23 cellular contexts compared by ENCODE assay signal in genomic region chr12:18066666-18067065, GRCh38. TPM values are rescaled to one million over a fixed set of nuclear protein-coding genes. Genes with fewer than 3 reads are reported as not detected.
"Had no signal": no experiment of that assay in that cellular context is flagged by ENCODE, and none has a peak within 500 bp of the region (broad histone marks: within the 10 kb centered on the region; RNA-seq: fewer than 3 reads in every experiment).

No MANE protein-coding gene starts in this region.

- H3K27ac ChIP-seq: heart left ventricle, neutrophil, psoas muscle, right lobe of liver, suprapubic skin, thyroid gland, upper lobe of left lung, uterus had no signal

- H3K4me3 ChIP-seq: heart left ventricle, psoas muscle, right lobe of liver, suprapubic skin, thyroid gland, upper lobe of left lung, uterus had no signal

- H3K27me3 ChIP-seq: heart left ventricle, neutrophil, right lobe of liver, suprapubic skin, thyroid gland, upper lobe of left lung, uterus had no signal

- ATAC-seq: esophagus mucosa; heart left ventricle; left lobe of liver; natural killer cell; psoas muscle; right lobe of liver; stimulated activated effector memory CD8-positive, alpha-beta T cell treated with anti-CD3 and anti-CD28 coated beads, Interleukin-12 subunit alpha, Interleukin-12 subunit beta, amount 100 ng/mL, for 72 hours; stimulated activated naive CD8-positive, alpha-beta T cell treated with anti-CD3 and anti-CD28 coated beads, Interleukin-15, Interleukin-2, amounts not matched to agents 100 U/mL and 50 U/mL, for 24 hours had no signal

- H3K36me3 ChIP-seq: heart left ventricle, neutrophil, right lobe of liver, suprapubic skin, thyroid gland, upper lobe of left lung, uterus had no signal

- H3K9me3 ChIP-seq: neutrophil, right lobe of liver, suprapubic skin, thyroid gland, upper lobe of left lung, uterus had no signal

- DNase-seq: effector memory CD4-positive, alpha-beta T cell; heart left ventricle; hippocampal formation; kidney glomerular epithelial cell; natural killer cell; psoas muscle; retina; right lobe of liver; stimulated activated CD4-positive, alpha-beta T cell treated with anti-CD3 and anti-CD28 coated beads, Interleukin-4, amount 100 ng/mL, for 1 hour; stimulated activated CD8-positive, alpha-beta memory T cell treated with anti-CD3 and anti-CD28 coated beads, Interleukin-4, amount 100 ng/mL, for 48 hours; stimulated activated naive CD8-positive, alpha-beta T cell treated with anti-CD3 and anti-CD28 coated beads, Interleukin-15, Interleukin-2, amounts not matched to agents 100 U/mL and 50 U/mL, for 24 hours; thyroid gland; upper lobe of left lung; uterus had no signal

- H3K4me1 ChIP-seq: heart left ventricle, psoas muscle, right lobe of liver, suprapubic skin, thyroid gland, upper lobe of left lung, uterus had no signal

RNA-seq across cellular contexts. Expression of gene RERGL, which starts 23.3 kb away (rescaled TPM):
- total RNA-seq: fibroblast of lung, glomerular endothelial cell, myocyte, natural killer cell, osteoblast had no signal
